Comparison of ENCODE assay signal across 7 cellular contexts in genomic region chr7:37181550-37181932, GRCh38.
"Had no signal": no experiment of that assay in that cellular context is flagged by ENCODE, and none has a peak within 500 bp of the region (broad histone marks: within the 10 kb centered on the region; RNA-seq: fewer than 3 reads in every experiment).

No MANE protein-coding gene starts in this region.

- H3K36me3 ChIP-seq: lower lobe of right lung, prostate gland had no signal

- H3K27me3 Mint-ChIP-seq: dendritic cell treated with granulocyte-macrophage colony-stimulating factor and Interleukin-4, amounts not matched to agents 40 ng/mL and 50 ng/mL, for 4 days had no signal

- H3K9me3 ChIP-seq: lower lobe of right lung, prostate gland had no signal

- H3K27ac Mint-ChIP-seq: dendritic cell treated with granulocyte-macrophage colony-stimulating factor and Interleukin-4, amounts not matched to agents 40 ng/mL and 50 ng/mL, for 4 days; nephron progenitor cell had no signal

- H3K4me1 ChIP-seq: prostate gland had no signal

- H3K9me3 Mint-ChIP-seq: activated T-cell treated with anti-CD3 and anti-CD28 coated beads, Interleukin-2, amount 50 U/mL, for 4 hours; dendritic cell treated with granulocyte-macrophage colony-stimulating factor and Interleukin-4, amounts not matched to agents 40 ng/mL and 50 ng/mL, for 4 days had no signal

- DNase-seq: activated gamma-delta T cell had no signal

- H3K4me3 ChIP-seq: lower lobe of right lung, prostate gland had no signal

- H3K27ac ChIP-seq: foreskin keratinocyte, lower lobe of right lung, prostate gland had no signal

- H3K4me3 Mint-ChIP-seq: activated T-cell treated with anti-CD3 and anti-CD28 coated beads, Interleukin-2, amount 50 U/mL, for 4 hours; dendritic cell treated with granulocyte-macrophage colony-stimulating factor and Interleukin-4, amounts not matched to agents 40 ng/mL and 50 ng/mL, for 4 days; nephron progenitor cell had no signal
